ENCODE assay signal across 8 cellular contexts in the genomic region with DNA sequence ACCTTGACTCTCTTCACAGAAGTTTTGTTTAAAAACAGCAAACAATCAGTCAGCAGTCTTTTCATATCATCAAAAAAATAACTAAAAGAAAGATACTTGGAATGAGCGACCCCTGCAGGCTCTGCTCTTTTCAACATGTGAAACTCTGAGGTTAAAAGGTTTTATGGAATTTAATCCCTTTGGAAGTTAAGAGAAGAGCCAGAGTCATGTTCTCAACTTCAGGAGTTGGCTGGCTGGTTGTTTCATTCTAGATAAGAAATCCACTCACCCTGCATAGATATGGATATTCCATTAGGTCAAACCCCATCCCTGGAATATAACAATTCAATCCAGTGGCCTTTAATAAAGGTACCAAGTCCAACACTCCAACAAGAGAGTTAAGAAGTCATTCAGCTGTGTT.
DNase-seq lines count a peak whose midpoint lies in the region; ATAC-seq and TF ChIP-seq lines count a peak whose summit lies in the region.

No MANE protein-coding gene starts in this region.

- intact Hi-C loops in Right ventricle myocardium inferior (cut with DNase I) (loop anchor here (5.0 kb wide), 1 partner anchor 397 kb away; no protein-coding TSS in a partner anchor), cardiac septum (cut with DNase I) (loop anchor here (10.0 kb wide), 1 partner anchor 395 kb away; no protein-coding TSS in a partner anchor), upper lobe of right lung (cut with DNase I) (no loop called here)

- POLR2A ChIA-PET in WTC11 (lab: Charles Lee), result no interaction called here

- H3K4me3 ChIP-seq in upper lobe of right lung, result no peak overlapping the region

- H3K27me3 Mint-ChIP-seq in WTC11 (ENCODE audit: low read depth), result no peaks in the 10 kb centered on the region; the same call in 1 of the 2 replicates

- no peaks in the 10 kb centered on the region for H3K4me1 Mint-ChIP-seq in WTC11

- no peak overlapping the region for H3K4me3 Mint-ChIP-seq in WTC11

- H3K9me3 ChIP-seq in upper lobe of right lung, result no peaks in the 10 kb centered on the region

- H3K9me3 Mint-ChIP-seq in WTC11, result peaks cover 37% of the 10 kb centered on the region

- DNase-seq in Right ventricle myocardium inferior (ENCODE audit: missing footprints), result no peak
- no peak for DNase-seq in cardiac septum (ENCODE audit: low spot score)
- DNase-seq in WTC11 (ENCODE audit: low spot score), result peak; percentile 27
- peak; percentile 36 for DNase-seq in hepatic stellate cell (ENCODE audit: low spot score)
- no peak for DNase-seq in upper lobe of right lung
- DNase-seq in NCI-H510A (lab: John Stamatoyannopoulos, UW), result no peak
- no peak for DNase-seq in stimulated activated naive CD4-positive, alpha-beta T cell (lab: John Stamatoyannopoulos, UW)

- no peaks in the 10 kb centered on the region for H3K36me3 ChIP-seq in upper lobe of right lung

- peaks cover 4% of the 10 kb centered on the region for H3K4me1 ChIP-seq in upper lobe of right lung

- peak; percentile 26 for ATAC-seq in Right ventricle myocardium inferior
- no peak for ATAC-seq in WTC11
- peak; percentile 57 for ATAC-seq in upper lobe of right lung
- no peak for ATAC-seq in GM21825 (IDR thresholded peaks at IDR 0.05; ENCODE audit: unreplicated experiment)

- peaks cover 7% of the 10 kb centered on the region for H3K36me3 Mint-ChIP-seq in WTC11

- TF ChIP-seq CTCF in WTC11 (IDR thresholded peaks at IDR 0.05) (no peak; the same call in 1 of the 2 replicates), upper lobe of right lung (IDR thresholded peaks at IDR 0.05) (peak; percentile 58)

- H3K27me3 ChIP-seq in upper lobe of right lung, result no peaks in the 10 kb centered on the region

- no peak overlapping the region for H3K27ac Mint-ChIP-seq in WTC11

- no peak overlapping the region for H3K27ac ChIP-seq in upper lobe of right lung

- CTCF ChIA-PET in WTC11 (lab: Charles Lee), result interaction anchor here (1.0 to 2.0 kb wide), 3 partner anchors 13 to 68 kb away, joined by 3 to 6 read pairs (median 3); no protein-coding TSS in a partner anchor

TF ChIP-seq in WTC11, 78 proteins besides CTCF, POLR2A, EP300 and RAD21:
- TF ChIP-seq, protein P1, sequence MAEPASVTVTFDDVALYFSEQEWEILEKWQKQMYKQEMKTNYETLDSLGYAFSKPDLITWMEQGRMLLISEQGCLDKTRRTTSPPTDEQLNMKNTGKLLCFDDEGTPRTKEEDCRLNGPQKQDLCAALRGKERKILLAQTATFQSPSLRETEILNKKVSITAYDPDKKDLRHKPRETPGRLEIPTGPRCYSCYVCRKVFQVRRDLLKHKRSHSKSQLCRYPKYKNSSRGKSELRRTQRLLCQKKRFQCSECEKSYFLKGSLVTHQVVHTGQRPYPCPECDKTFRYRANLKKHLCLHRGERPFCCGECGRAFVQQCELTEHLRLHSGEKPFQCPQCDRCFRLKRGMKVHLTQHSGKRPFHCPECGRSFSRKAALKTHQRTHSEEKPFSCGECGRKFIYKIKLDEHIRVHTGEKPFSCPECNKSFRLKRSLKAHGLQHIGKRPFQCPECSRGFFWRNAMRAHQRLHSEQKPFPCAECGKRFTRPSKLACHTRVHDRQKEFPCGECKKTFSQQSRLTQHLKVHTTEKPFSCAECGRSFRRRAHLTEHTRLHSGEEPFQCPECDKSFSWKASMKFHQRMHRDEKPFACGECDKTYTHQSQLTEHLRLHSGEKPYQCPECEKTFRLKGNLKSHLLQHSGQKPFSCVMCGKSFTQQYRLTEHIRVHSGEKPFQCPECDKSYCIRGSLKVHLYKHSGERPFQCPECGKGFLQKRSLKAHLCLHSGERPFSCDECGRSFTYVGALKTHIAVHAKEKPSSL (CRISPR knock-in tag; conservative IDR thresholded peaks at IDR 0.05), result no peak
- TF ChIP-seq ZNF416 (CRISPR knock-in tag; IDR thresholded peaks at IDR 0.05) (no peak), ZNF121 (CRISPR knock-in tag; IDR thresholded peaks at IDR 0.05) (no peak), NR3C1 (CRISPR knock-in tag; conservative IDR thresholded peaks at IDR 0.05; ENCODE audit: low read depth) (no peak), MXD4 (CRISPR knock-in tag; IDR thresholded peaks at IDR 0.05; ENCODE audit: borderline replicate concordance) (no peak), ZNF317 (CRISPR knock-in tag; IDR thresholded peaks at IDR 0.05; ENCODE audit: borderline replicate concordance, low read depth) (no peak)
- TF ChIP-seq, protein P2, sequence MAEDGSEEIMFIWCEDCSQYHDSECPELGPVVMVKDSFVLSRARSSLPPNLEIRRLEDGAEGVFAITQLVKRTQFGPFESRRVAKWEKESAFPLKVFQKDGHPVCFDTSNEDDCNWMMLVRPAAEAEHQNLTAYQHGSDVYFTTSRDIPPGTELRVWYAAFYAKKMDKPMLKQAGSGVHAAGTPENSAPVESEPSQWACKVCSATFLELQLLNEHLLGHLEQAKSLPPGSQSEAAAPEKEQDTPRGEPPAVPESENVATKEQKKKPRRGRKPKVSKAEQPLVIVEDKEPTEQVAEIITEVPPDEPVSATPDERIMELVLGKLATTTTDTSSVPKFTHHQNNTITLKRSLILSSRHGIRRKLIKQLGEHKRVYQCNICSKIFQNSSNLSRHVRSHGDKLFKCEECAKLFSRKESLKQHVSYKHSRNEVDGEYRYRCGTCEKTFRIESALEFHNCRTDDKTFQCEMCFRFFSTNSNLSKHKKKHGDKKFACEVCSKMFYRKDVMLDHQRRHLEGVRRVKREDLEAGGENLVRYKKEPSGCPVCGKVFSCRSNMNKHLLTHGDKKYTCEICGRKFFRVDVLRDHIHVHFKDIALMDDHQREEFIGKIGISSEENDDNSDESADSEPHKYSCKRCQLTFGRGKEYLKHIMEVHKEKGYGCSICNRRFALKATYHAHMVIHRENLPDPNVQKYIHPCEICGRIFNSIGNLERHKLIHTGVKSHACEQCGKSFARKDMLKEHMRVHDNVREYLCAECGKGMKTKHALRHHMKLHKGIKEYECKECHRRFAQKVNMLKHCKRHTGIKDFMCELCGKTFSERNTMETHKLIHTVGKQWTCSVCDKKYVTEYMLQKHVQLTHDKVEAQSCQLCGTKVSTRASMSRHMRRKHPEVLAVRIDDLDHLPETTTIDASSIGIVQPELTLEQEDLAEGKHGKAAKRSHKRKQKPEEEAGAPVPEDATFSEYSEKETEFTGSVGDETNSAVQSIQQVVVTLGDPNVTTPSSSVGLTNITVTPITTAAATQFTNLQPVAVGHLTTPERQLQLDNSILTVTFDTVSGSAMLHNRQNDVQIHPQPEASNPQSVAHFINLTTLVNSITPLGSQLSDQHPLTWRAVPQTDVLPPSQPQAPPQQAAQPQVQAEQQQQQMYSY (CRISPR knock-in tag; IDR thresholded peaks at IDR 0.05), result no peak
- TF ChIP-seq, protein P3, sequence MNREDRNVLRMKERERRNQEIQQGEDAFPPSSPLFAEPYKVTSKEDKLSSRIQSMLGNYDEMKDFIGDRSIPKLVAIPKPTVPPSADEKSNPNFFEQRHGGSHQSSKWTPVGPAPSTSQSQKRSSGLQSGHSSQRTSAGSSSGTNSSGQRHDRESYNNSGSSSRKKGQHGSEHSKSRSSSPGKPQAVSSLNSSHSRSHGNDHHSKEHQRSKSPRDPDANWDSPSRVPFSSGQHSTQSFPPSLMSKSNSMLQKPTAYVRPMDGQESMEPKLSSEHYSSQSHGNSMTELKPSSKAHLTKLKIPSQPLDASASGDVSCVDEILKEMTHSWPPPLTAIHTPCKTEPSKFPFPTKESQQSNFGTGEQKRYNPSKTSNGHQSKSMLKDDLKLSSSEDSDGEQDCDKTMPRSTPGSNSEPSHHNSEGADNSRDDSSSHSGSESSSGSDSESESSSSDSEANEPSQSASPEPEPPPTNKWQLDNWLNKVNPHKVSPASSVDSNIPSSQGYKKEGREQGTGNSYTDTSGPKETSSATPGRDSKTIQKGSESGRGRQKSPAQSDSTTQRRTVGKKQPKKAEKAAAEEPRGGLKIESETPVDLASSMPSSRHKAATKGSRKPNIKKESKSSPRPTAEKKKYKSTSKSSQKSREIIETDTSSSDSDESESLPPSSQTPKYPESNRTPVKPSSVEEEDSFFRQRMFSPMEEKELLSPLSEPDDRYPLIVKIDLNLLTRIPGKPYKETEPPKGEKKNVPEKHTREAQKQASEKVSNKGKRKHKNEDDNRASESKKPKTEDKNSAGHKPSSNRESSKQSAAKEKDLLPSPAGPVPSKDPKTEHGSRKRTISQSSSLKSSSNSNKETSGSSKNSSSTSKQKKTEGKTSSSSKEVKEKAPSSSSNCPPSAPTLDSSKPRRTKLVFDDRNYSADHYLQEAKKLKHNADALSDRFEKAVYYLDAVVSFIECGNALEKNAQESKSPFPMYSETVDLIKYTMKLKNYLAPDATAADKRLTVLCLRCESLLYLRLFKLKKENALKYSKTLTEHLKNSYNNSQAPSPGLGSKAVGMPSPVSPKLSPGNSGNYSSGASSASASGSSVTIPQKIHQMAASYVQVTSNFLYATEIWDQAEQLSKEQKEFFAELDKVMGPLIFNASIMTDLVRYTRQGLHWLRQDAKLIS (CRISPR knock-in tag; IDR thresholded peaks at IDR 0.05; ENCODE audit: borderline replicate concordance), result no peak
TF ChIP-seq in WTC11: peak in this region for 0.

Comparison
In these comparisons a context has a peak if more than half of its experiments do, and no peak if none do; other contexts are left out.
1. ATAC-seq: peak in Right ventricle myocardium inferior (single experiment) and upper lobe of right lung (single experiment); none in WTC11 (single experiment) and GM21825 (single experiment).
2. DNase-seq: peak in WTC11 (single experiment) and hepatic stellate cell (single experiment); none in Right ventricle myocardium inferior (single experiment), cardiac septum (single experiment), upper lobe of right lung (single experiment), NCI-H510A (single experiment) and stimulated activated naive CD4-positive, alpha-beta T cell (0 of 6).